Comparison of ENCODE assay signal across 36 cellular contexts in genomic region chr10:93656155-93656554, GRCh38. TPM values are rescaled to one million over a fixed set of nuclear protein-coding genes. Genes with fewer than 3 reads are reported as not detected.
"Had no signal": no experiment of that assay in that cellular context is flagged by ENCODE, and none has a peak within 500 bp of the region (broad histone marks: within the 10 kb centered on the region; RNA-seq: fewer than 3 reads in every experiment).

No MANE protein-coding gene starts in this region.

- H3K27me3 Mint-ChIP-seq: activated CD8-positive, alpha-beta T cell treated with anti-CD3 and anti-CD28 coated beads for 36 hours; activated naive CD4-positive, alpha-beta T cell treated with anti-CD3 and anti-CD28 coated beads, Interleukin-2, amount 50 U/mL, for 24 hours; activated T-helper 17 cell treated with anti-CD3 and anti-CD28 coated beads, Interleukin-2, amount 50 U/mL, for 72 hours; effector memory CD8-positive, alpha-beta T cell; natural killer cell treated with Interleukin-12 subunit alpha and Interleukin-12 subunit beta and Interleukin-15 and Interleukin-18, amount 100 ng/mL, for 72 hours; stimulated activated memory B cell treated with anti-CD40 and anti-IgM and Interleukin-4, amounts not matched to agents 10 μg/mL and 1 μg/mL and 100 μg/mL, for 72 hours had no signal

- H3K4me3 ChIP-seq: esophagus muscularis mucosa, heart right ventricle, left ventricle myocardium inferior, lung, mucosa of descending colon, thyroid gland, upper lobe of left lung, vagina had no signal

- H3K4me3 Mint-ChIP-seq: activated CD8-positive, alpha-beta T cell treated with anti-CD3 and anti-CD28 coated beads for 36 hours; activated naive CD4-positive, alpha-beta T cell treated with anti-CD3 and anti-CD28 coated beads, Interleukin-2, amount 50 U/mL, for 24 hours; activated naive CD8-positive, alpha-beta T cell treated with anti-CD3 and anti-CD28 coated beads, Interleukin-2, amount 50 U/mL, for 24 hours; activated T-cell treated with anti-CD3 and anti-CD28 coated beads, Interleukin-2, amount 50 U/mL, for 4 hours; activated T-helper 17 cell treated with anti-CD3 and anti-CD28 coated beads, Interleukin-2, amount 50 U/mL, for 72 hours; effector memory CD8-positive, alpha-beta T cell; natural killer cell treated with Interleukin-12 subunit alpha and Interleukin-12 subunit beta and Interleukin-15 and Interleukin-18, amount 100 ng/mL, for 72 hours; stimulated activated memory B cell treated with anti-CD40 and anti-IgM and Interleukin-4, amounts not matched to agents 10 μg/mL and 1 μg/mL and 100 μg/mL, for 72 hours; stimulated activated naive CD8-positive, alpha-beta T cell treated with anti-CD3 and anti-CD28 coated beads, Interleukin-15, amount 100 ng/mL, for 72 hours had no signal

- H3K4me1 Mint-ChIP-seq: activated naive CD4-positive, alpha-beta T cell treated with anti-CD3 and anti-CD28 coated beads, Interleukin-2, amount 50 U/mL, for 24 hours; activated naive CD8-positive, alpha-beta T cell treated with anti-CD3 and anti-CD28 coated beads, Interleukin-2, amount 50 U/mL, for 24 hours; activated T-helper 17 cell treated with anti-CD3 and anti-CD28 coated beads, Interleukin-2, amount 50 U/mL, for 72 hours; stimulated activated memory B cell treated with anti-CD40 and anti-IgM and Interleukin-4, amounts not matched to agents 10 μg/mL and 1 μg/mL and 100 μg/mL, for 72 hours; stimulated activated naive CD8-positive, alpha-beta T cell treated with anti-CD3 and anti-CD28 coated beads, Interleukin-15, amount 100 ng/mL, for 72 hours had no signal

- DNase-seq: activated CD4-positive, alpha-beta T cell treated with anti-CD3 and anti-CD28 coated beads, Interleukin-2, amount 50 U/mL, for 1 hour; activated CD4-positive, CD25-positive, alpha-beta regulatory T cell treated with anti-CD3 and anti-CD28 coated beads, Interleukin-2, amount 50 U/mL, for 72 hours; activated CD8-positive, alpha-beta T cell treated with anti-CD3 and anti-CD28 coated beads for 36 hours; activated naive CD8-positive, alpha-beta T cell treated with anti-CD3 and anti-CD28 coated beads, Interleukin-2, amount 50 U/mL, for 24 hours; activated T-cell treated with anti-CD3 and anti-CD28 coated beads, Interleukin-2, amount 50 U/mL, for 4 hours; cortex of kidney; effector memory CD8-positive, alpha-beta T cell; foreskin melanocyte; heart right ventricle; left ventricle myocardium inferior; mucosa of descending colon; posterior cingulate gyrus; small intestine; stimulated activated CD4-positive, alpha-beta T cell treated with anti-CD3 and anti-CD28 coated beads, Interleukin-1b, Interleukin-23, amount 100 ng/mL, for 48 hours; stimulated activated CD4-positive, alpha-beta T cell treated with anti-CD3 and anti-CD28 coated beads, Interleukin-4, amount 100 ng/mL, for 4 hours; stimulated activated CD8-positive, alpha-beta memory T cell treated with anti-CD3 and anti-CD28 coated beads, Interleukin-4, amount 100 ng/mL, for 48 hours; stimulated activated naive CD8-positive, alpha-beta T cell treated with anti-CD3 and anti-CD28 coated beads, Interleukin-15, amount 100 ng/mL, for 72 hours; substantia nigra; T-helper 2 cell; thyroid gland; upper lobe of left lung had no signal

- H3K27ac Mint-ChIP-seq: activated CD8-positive, alpha-beta T cell treated with anti-CD3 and anti-CD28 coated beads for 36 hours; activated naive CD4-positive, alpha-beta T cell treated with anti-CD3 and anti-CD28 coated beads, Interleukin-2, amount 50 U/mL, for 24 hours; activated naive CD8-positive, alpha-beta T cell treated with anti-CD3 and anti-CD28 coated beads, Interleukin-2, amount 50 U/mL, for 24 hours; activated T-helper 17 cell treated with anti-CD3 and anti-CD28 coated beads, Interleukin-2, amount 50 U/mL, for 72 hours; natural killer cell treated with Interleukin-12 subunit alpha and Interleukin-12 subunit beta and Interleukin-15 and Interleukin-18, amount 100 ng/mL, for 72 hours; stimulated activated memory B cell treated with anti-CD40 and anti-IgM and Interleukin-4, amounts not matched to agents 10 μg/mL and 1 μg/mL and 100 μg/mL, for 72 hours; stimulated activated naive CD8-positive, alpha-beta T cell treated with anti-CD3 and anti-CD28 coated beads, Interleukin-15, amount 100 ng/mL, for 72 hours had no signal

- ATAC-seq: activated CD8-positive, alpha-beta T cell treated with anti-CD3 and anti-CD28 coated beads for 36 hours; activated naive CD8-positive, alpha-beta T cell treated with anti-CD3 and anti-CD28 coated beads, Interleukin-2, amount 50 U/mL, for 24 hours; activated T-cell treated with anti-CD3 and anti-CD28 coated beads, Interleukin-2, amount 50 U/mL, for 4 hours; activated T-helper 17 cell treated with anti-CD3 and anti-CD28 coated beads, Interleukin-2, amount 50 U/mL, for 72 hours; effector memory CD8-positive, alpha-beta T cell; heart right ventricle; mucosa of descending colon; natural killer cell treated with Interleukin-12 subunit alpha and Interleukin-12 subunit beta and Interleukin-15 and Interleukin-18, amount 100 ng/mL, for 72 hours; sciatic nerve; stimulated activated memory B cell treated with anti-CD40 and anti-IgM and Interleukin-4, amounts not matched to agents 10 μg/mL and 1 μg/mL and 100 μg/mL, for 72 hours; stimulated activated naive CD8-positive, alpha-beta T cell treated with anti-CD3 and anti-CD28 coated beads, Interleukin-15, amount 100 ng/mL, for 72 hours had no signal

- H3K9me3 Mint-ChIP-seq: activated CD8-positive, alpha-beta T cell treated with anti-CD3 and anti-CD28 coated beads for 36 hours; activated naive CD4-positive, alpha-beta T cell treated with anti-CD3 and anti-CD28 coated beads, Interleukin-2, amount 50 U/mL, for 24 hours; activated naive CD8-positive, alpha-beta T cell treated with anti-CD3 and anti-CD28 coated beads, Interleukin-2, amount 50 U/mL, for 24 hours; activated T-helper 17 cell treated with anti-CD3 and anti-CD28 coated beads, Interleukin-2, amount 50 U/mL, for 72 hours; effector memory CD8-positive, alpha-beta T cell; natural killer cell treated with Interleukin-12 subunit alpha and Interleukin-12 subunit beta and Interleukin-15 and Interleukin-18, amount 100 ng/mL, for 72 hours; stimulated activated naive CD8-positive, alpha-beta T cell treated with anti-CD3 and anti-CD28 coated beads, Interleukin-15, amount 100 ng/mL, for 72 hours had no signal

RNA-seq across cellular contexts. Expression of gene PDE6C, which starts 43.8 kb away (rescaled TPM):
- total RNA-seq: activated CD8-positive, alpha-beta T cell treated with anti-CD3 and anti-CD28 coated beads for 36 hours; activated T-cell treated with anti-CD3 and anti-CD28 coated beads, Interleukin-2, amount 50 U/mL, for 4 hours; activated T-helper 17 cell treated with anti-CD3 and anti-CD28 coated beads, Interleukin-2, amount 50 U/mL, for 72 hours; cardiac septum; cerebellum; esophagus muscularis mucosa; glomerular endothelial cell; heart right ventricle; kidney epithelial cell; left ventricle myocardium inferior; lung; mesenteric fat pad; mucosa of descending colon; myocyte; natural killer cell treated with Interleukin-12 subunit alpha and Interleukin-12 subunit beta and Interleukin-15 and Interleukin-18, amount 100 ng/mL, for 72 hours; omental fat pad; sciatic nerve; thyroid gland; upper lobe of left lung; vagina had no signal

RNA-seq across cellular contexts. Expression of gene RBP4, which starts 55.1 kb away (rescaled TPM):
- total RNA-seq: activated CD8-positive, alpha-beta T cell treated with anti-CD3 and anti-CD28 coated beads for 36 hours; activated T-helper 17 cell treated with anti-CD3 and anti-CD28 coated beads, Interleukin-2, amount 50 U/mL, for 72 hours; glomerular endothelial cell; kidney epithelial cell; myocyte; natural killer cell treated with Interleukin-12 subunit alpha and Interleukin-12 subunit beta and Interleukin-15 and Interleukin-18, amount 100 ng/mL, for 72 hours had no signal
